Comparison of ENCODE assay signal across 9 cellular contexts in genomic region chr13:98450495-98451167, GRCh38.
DNase-seq lines count a peak whose midpoint lies in the region; ATAC-seq, FAIRE-seq and TF ChIP-seq lines count a peak whose summit lies in the region.
"Had no signal": no experiment of that assay in that cellular context is flagged by ENCODE, and none has a peak within 500 bp of the region (broad histone marks: within the 10 kb centered on the region; RNA-seq: fewer than 3 reads in every experiment).

No MANE protein-coding gene starts in this region.

- H3K4me3 ChIP-seq in NB4 (ENCODE audit: low read depth, low read length), result no peak overlapping the region
- H3K4me3 ChIP-seq in H1 (ENCODE audit: extremely low read depth in 1 of 4, insufficient read depth in 2 of 4, low read depth in 3 of 4, low read length in 4 of 4), result no peak overlapping the region

- TF ChIP-seq EP300 in H1 (IDR thresholded peaks at IDR 0.05; ENCODE audit: borderline replicate concordance in 1 of 2, low read depth in 2 of 2, low read length in 2 of 2), result no peak

- DNase-seq in A172 (ENCODE audit: low spot score) (peak; percentile 29), NB4 (ENCODE audit: low read depth) (peak; percentile 24), H1 (ENCODE audit: low read depth in 1 of 2, low spot score in 2 of 2) (no peak), myocyte (ENCODE audit: low read depth) (peak; percentile 10), inferior parietal cortex (ENCODE audit: extremely low spot score) (no peak), NCI-H82 (lab: John Stamatoyannopoulos, UW) (no peak), UCSD-AML1 (lab: John Stamatoyannopoulos, UW; ENCODE audit: unreplicated experiment) (no peak)
- DNase-seq: DMS 273 treated with DMSO at 0.1 percent for 48 hours had no signal

- H3K9ac ChIP-seq in H1 (replicated peaks in 1 of 4; ENCODE audit: extremely low read depth in 1 of 4, low read depth in 3 of 4, low read length in 3 of 4), result peak overlapping the region in 1 of 4 experiments; percentile 46; a peak in 2 of 7 replicates

- H3K56ac ChIP-seq in H1 (replicated peaks; ENCODE audit: insufficient read length, low read depth, low read length), result no peak overlapping the region

- ATAC-seq in HG02763 (IDR thresholded peaks at IDR 0.05; ENCODE audit: unreplicated experiment), result no peak

- 78% methylated on average over 14 of the region's 14 CpGs; no CpG with 5 or more reads in 1 of the 2 experiments for WGBS in H1 (ENCODE audit: extremely low coverage in 1 of 2, insufficient coverage in 1 of 2, insufficient read length in 1 of 2, insufficient replicate concordance in 2 of 2, low coverage in 1 of 2, low lambda C conversion rate in 2 of 2, missing lambda C conversion rate in 1 of 2), 2 experiments

- H3K18ac ChIP-seq in H1 (ENCODE audit: extremely low read depth, low read length), result peak overlapping the region; percentile 55; the same call in 1 of the 2 replicates

- TF ChIP-seq CTCF in NB4 (IDR thresholded peaks at IDR 0.05; ENCODE audit: low read depth, low read length) (no peak), H1 (IDR thresholded peaks at IDR 0.05; ENCODE audit: control extremely low read depth in 1 of 3, insufficient read depth in 1 of 3, low read depth in 1 of 3, low read length in 3 of 3) (no peak)

- peak overlapping the region; percentile 83; the same call in 1 of the 2 replicates for H4K8ac ChIP-seq in H1 (ENCODE audit: extremely low read depth, insufficient read depth, low read length)

- H3K36me3 ChIP-seq in H1 (ENCODE audit: control insufficient read depth in 2 of 4, insufficient read depth in 4 of 4, low read length in 3 of 4), result peaks cover 5 to 62% (median 12%) of the 10 kb centered on the region in 4 experiments; a peak in 6 of 8 replicates

- TF ChIP-seq POLR2A in NB4 (IDR thresholded peaks at IDR 0.05; ENCODE audit: extremely low read depth, insufficient read length) (no peak), H1 (IDR thresholded peaks at IDR 0.05; ENCODE audit: control extremely low read depth in 1 of 2, low read depth in 2 of 2, low read length in 2 of 2) (no peak)

- H3K9me3 ChIP-seq in H1 (ENCODE audit: insufficient read depth in 2 of 2, low read depth in 1 of 2, low read length in 1 of 2), result no peaks in the 10 kb centered on the region

- peaks cover 11 to 13% of the 10 kb centered on the region in 2 experiments for H4K20me1 ChIP-seq in H1 (replicated peaks in 1 of 2; ENCODE audit: control insufficient read depth in 1 of 2, insufficient read depth in 2 of 2, low read length in 2 of 2)

- H4K91ac ChIP-seq in H1 (replicated peaks; ENCODE audit: insufficient read length, low read length), result no peak overlapping the region

- no peaks in the 10 kb centered on the region; the same call in 1 of the 2 replicates for H3K79me1 ChIP-seq in H1 (ENCODE audit: low read depth, low read length)

- H3K27me3 ChIP-seq in H1 (replicated peaks in 1 of 4; ENCODE audit: control insufficient read depth in 3 of 4, extremely low read depth in 1 of 4, insufficient read depth in 3 of 4, low read length in 3 of 4), result no peaks in the 10 kb centered on the region

- H3K79me2 ChIP-seq in H1 (ENCODE audit: control insufficient read depth in 1 of 2, insufficient read depth in 2 of 2, low read length in 2 of 2), result no peaks in the 10 kb centered on the region

- no peak overlapping the region for H2BK12ac ChIP-seq in H1 (ENCODE audit: low read depth, low read length)

- no peak overlapping the region for H2BK20ac ChIP-seq in H1 (ENCODE audit: low read length)

- POLR2A ChIA-PET in H1 (lab: Charles Lee; ENCODE audit: partially characterized antibody), result interaction anchor here (0.8 to 1.4 kb wide), 5 partner anchors 10 to 221 kb away, joined by 3 to 5 read pairs (median 3); no protein-coding TSS in a partner anchor

- H2AFZ ChIP-seq in H1 (ENCODE audit: low read length), result no peak overlapping the region

- 0 out of 2 replicates have a peak overlapping the region, but pooled peaks have one; percentile 8 for H3K27ac ChIP-seq in H1 (ENCODE audit: low read depth, low read length)

- no peak overlapping the region for H3K14ac ChIP-seq in H1 (ENCODE audit: insufficient read length)

- H2BK15ac ChIP-seq in H1 (ENCODE audit: low read length), result no peak overlapping the region

- H3K23ac ChIP-seq in H1 (ENCODE audit: insufficient read length), result no peak overlapping the region

- H2BK5ac ChIP-seq in H1 (ENCODE audit: low read depth, low read length), result no peak overlapping the region

- no peak overlapping the region for H3K4ac ChIP-seq in H1 (replicated peaks; ENCODE audit: insufficient read length, low read depth, low read length)

- no peak for FAIRE-seq in H1 (lab: Jason Lieb, UNC)

- no peak for TF ChIP-seq RAD21 in H1 (IDR thresholded peaks at IDR 0.05 in 1 of 2, conservative IDR thresholded peaks at IDR 0.05 in 1 of 2; ENCODE audit: low read depth in 2 of 2, low read length in 2 of 2)

- no peak overlapping the region for H4K5ac ChIP-seq in H1 (ENCODE audit: insufficient read length, low read depth, low read length)

- H3K4me2 ChIP-seq in H1 (ENCODE audit: insufficient read depth in 1 of 2, low read depth in 2 of 2, low read length in 2 of 2), result peak overlapping the region in 1 of 2 experiments; percentile 11; a peak in 1 of 4 replicates

- H2AK5ac ChIP-seq in H1 (ENCODE audit: low read depth, low read length), result peak overlapping the region; percentile 33; the same call in 1 of the 2 replicates

- peaks cover 7 to 18% (median 9%) of the 10 kb centered on the region in 4 experiments for H3K4me1 ChIP-seq in H1 (replicated peaks in 1 of 4; ENCODE audit: control insufficient read depth in 3 of 4, insufficient read depth in 4 of 4, low read length in 3 of 4)

- H2BK120ac ChIP-seq in H1 (replicated peaks; ENCODE audit: low read depth, low read length), result no peak overlapping the region

- CTCF ChIA-PET in H1 (lab: Charles Lee; ENCODE audit: partially characterized antibody), result interaction anchor here (0.9 to 3.6 kb wide), 22 partner anchors 9 to 417 kb away, joined by 3 to 27 read pairs (median 4); no protein-coding TSS in a partner anchor

- H3K23me2 ChIP-seq in H1 (ENCODE audit: low read depth, low read length), result no peaks in the 10 kb centered on the region

TF ChIP-seq in H1, 55 proteins besides CTCF, POLR2A, EP300 and RAD21:
- TF ChIP-seq YY1 (IDR thresholded peaks at IDR 0.05; ENCODE audit: low read depth, low read length) (no peak), CTBP2 (IDR thresholded peaks at IDR 0.05; ENCODE audit: borderline replicate concordance, insufficient read depth, insufficient read length, low read length) (no peak), RNF2 (IDR thresholded peaks at IDR 0.05; ENCODE audit: borderline replicate concordance, low read depth, low read length, missing control alignments, poor library complexity, severe bottlenecking) (no peak), POLR2AphosphoS5 (IDR thresholded peaks at IDR 0.05; ENCODE audit: low read depth, low read length) (peak; percentile 78), TBP (IDR thresholded peaks at IDR 0.05; ENCODE audit: low read depth, low read length) (no peak), NANOG (IDR thresholded peaks at IDR 0.05; ENCODE audit: insufficient read depth, low read depth, low read length, poor library complexity, severe bottlenecking) (no peak)

Comparison
In these comparisons a context has a peak if more than half of its experiments do, and no peak if none do; other contexts are left out.
1. DNase-seq: peak in A172 (single experiment), NB4 (single experiment) and myocyte (single experiment); none in H1 (0 of 2), inferior parietal cortex (single experiment), NCI-H82 (single experiment) and UCSD-AML1 (single experiment).